ENCODE assay signal across 24 cellular contexts in the genomic region with DNA sequence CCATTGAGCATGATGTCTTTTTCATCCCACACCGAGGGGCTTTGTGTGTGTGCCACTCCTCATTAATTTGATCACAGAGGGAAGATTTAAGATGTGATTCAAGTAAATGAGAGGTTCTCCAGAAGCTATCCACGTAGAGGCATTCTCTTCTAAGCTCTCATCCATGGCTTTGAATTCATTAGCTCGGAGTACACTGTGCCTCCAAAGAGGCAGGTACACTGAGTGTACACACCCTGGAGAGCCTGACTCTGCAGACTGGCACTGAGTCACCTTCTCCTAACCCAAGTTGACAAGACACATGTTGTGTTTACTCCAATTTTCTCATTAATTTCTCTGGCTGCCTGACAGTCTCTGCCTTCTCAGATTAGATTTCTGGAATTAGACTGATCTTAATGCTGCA. TPM values are rescaled to one million over a fixed set of nuclear protein-coding genes. Genes with fewer than 3 reads are reported as not detected.
A peak's percentile ranks its signal among the peaks of the same experiment; 100 is the strongest.
DNase-seq lines count a peak whose midpoint lies in the region; ATAC-seq and TF ChIP-seq lines count a peak whose summit lies in the region.
"Had no signal": no experiment of that assay in that cellular context is flagged by ENCODE, and none has a peak within 500 bp of the region (broad histone marks: within the 10 kb centered on the region; RNA-seq: fewer than 3 reads in every experiment).

No MANE protein-coding gene starts in this region.

- H3K36me3 Mint-ChIP-seq in brain = no peaks in the 10 kb centered on the region
- H3K36me3 Mint-ChIP-seq: CD14-positive monocyte had no signal

- TF ChIP-seq EP300 in neural cell (conservative IDR thresholded peaks at IDR 0.05; ENCODE audit: poor library complexity, severe bottlenecking) = no peak

- H3K9me3 ChIP-seq in neural cell (ENCODE audit: low read length) (no peaks in the 10 kb centered on the region), ascending aorta (no peaks in the 10 kb centered on the region)

- peaks cover 0 to 5% (median 0%) of the 10 kb centered on the region in 5 experiments for H3K9me3 Mint-ChIP-seq in brain
- H3K9me3 Mint-ChIP-seq: CD8-positive, alpha-beta memory T cell had no signal

- H3K27ac ChIP-seq in neural cell (ENCODE audit: low read length) (no peak overlapping the region), ascending aorta (no peak overlapping the region)
- H3K27ac ChIP-seq: RWPE1 had no signal

- H3K9ac ChIP-seq in neural cell (ENCODE audit: low read length) = no peak overlapping the region

- intact Hi-C loops in ascending aorta (cut with DNase I) = no loop called here

- peak overlapping the region in 3 of 5 experiments; percentile 7 to 89 (median 87) for H3K27ac Mint-ChIP-seq in brain
- H3K27ac Mint-ChIP-seq: CD14-positive monocyte had no signal

- H3K4me3 Mint-ChIP-seq in brain = no peak overlapping the region
- H3K4me3 Mint-ChIP-seq: CD14-positive monocyte; CD8-positive, alpha-beta memory T cell had no signal

- H3K4me1 Mint-ChIP-seq in brain = peaks cover 87% of the 10 kb centered on the region
- H3K4me1 Mint-ChIP-seq: CD14-positive monocyte; CD8-positive, alpha-beta memory T cell had no signal

- H3K4me3 ChIP-seq in LNCaP clone FGC (ENCODE audit: low read depth, low read length) (no peak overlapping the region), neural cell (ENCODE audit: low read length) (no peak overlapping the region), ascending aorta (no peak overlapping the region)

- H3K4me2 ChIP-seq in neural cell (ENCODE audit: low read length) = peak overlapping the region; percentile 17

- no peaks in the 10 kb centered on the region for H4K20me1 ChIP-seq in neural cell (ENCODE audit: insufficient read depth)

- H3F3A ChIP-seq in neural cell (ENCODE audit: insufficient read depth, low read length, poor library complexity, severe bottlenecking) = peaks cover 5% of the 10 kb centered on the region

- H3K9me2 ChIP-seq in neural cell (ENCODE audit: insufficient read depth, low read length) = no peaks in the 10 kb centered on the region

- H3K79me2 ChIP-seq in neural cell (replicated peaks; ENCODE audit: insufficient read depth, low read length) = no peaks in the 10 kb centered on the region

- H3K27me3 ChIP-seq in neural cell (ENCODE audit: insufficient read depth, low read depth, low read length) (no peaks in the 10 kb centered on the region), ascending aorta (no peaks in the 10 kb centered on the region)

- DNase-seq in LNCaP clone FGC (ENCODE audit: low read depth) (peak; percentile 21), C1 segment of cervical spinal cord (lab: John Stamatoyannopoulos, UW) (no peak), ascending aorta (ENCODE audit: low spot score in 2 of 2) (no peak)
- DNase-seq: Calu3; CD8-positive, alpha-beta memory T cell; DMS153; DND-41; HCEC 1CT; IMR-90; KG1; NCI-H1105; NCI-H1436 treated with DMSO at 0.1 percent for 48 hours; NCI-H187 treated with DMSO at 0.1 percent for 48 hours; NCI-H446; NCI-H524 treated with DMSO at 0.1 percent for 48 hours; NCI-H82; SHP77 had no signal

- TF ChIP-seq CTCF in LNCaP clone FGC (IDR thresholded peaks at IDR 0.05; ENCODE audit: control insufficient read depth, extremely low read depth, insufficient read depth) (no peak), brain (conservative IDR thresholded peaks at IDR 0.05) (no peak), neural cell (IDR thresholded peaks at IDR 0.05; ENCODE audit: poor library complexity, severe bottlenecking) (no peak), ascending aorta (IDR thresholded peaks at IDR 0.05) (no peak)

- H3K27me3 Mint-ChIP-seq in brain = peaks cover 4% of the 10 kb centered on the region

- H3K36me3 ChIP-seq in neural cell (ENCODE audit: insufficient read depth, low read length) (no peaks in the 10 kb centered on the region), ascending aorta (no peaks in the 10 kb centered on the region)

- H3K4me1 ChIP-seq in ascending aorta = no peaks in the 10 kb centered on the region

- ATAC-seq in HG03521 (IDR thresholded peaks at IDR 0.05; ENCODE audit: unreplicated experiment) (no peak), GM19467 (IDR thresholded peaks at IDR 0.05; ENCODE audit: unreplicated experiment) (no peak)
- ATAC-seq: Panc1 had no signal

- no peak for TF ChIP-seq RAD21 in neural cell (conservative IDR thresholded peaks at IDR 0.05)

- no peak overlapping the region for H2AFZ ChIP-seq in neural cell (ENCODE audit: low read depth, low read length)

TF ChIP-seq in neural cell, 6 proteins besides CTCF, POLR2A, EP300 and RAD21:
- peak; percentile 16 for TF ChIP-seq REST (IDR thresholded peaks at IDR 0.05; ENCODE audit: borderline replicate concordance)
- no peak for TF ChIP-seq TAF1 (IDR thresholded peaks at IDR 0.05; ENCODE audit: low read depth)

RNA-seq across cellular contexts. Expression of gene MFAP3, which starts 45.5 kb away (rescaled TPM):
- polyA plus RNA-seq in brain (ENCODE audit: insufficient read depth, low read depth, low replicate concordance) (14.9 TPM), neural cell (103 and 104 TPM in 2 replicates)
- polyA minus RNA-seq in neural cell = 304 and 323 TPM in 2 replicates
- 58.4 TPM for total RNA-seq in ascending aorta

RNA-seq across cellular contexts. Expression of gene FAM114A2, which starts 45.5 kb away (rescaled TPM):
- polyA plus RNA-seq in brain (ENCODE audit: insufficient read depth, low read depth, low replicate concordance) = 8.0 TPM
- polyA plus RNA-seq in neural cell = 20.2 and 24.8 TPM in 2 replicates
- polyA minus RNA-seq in neural cell = 22.8 and 29.2 TPM in 2 replicates
- 7.2 TPM for total RNA-seq in ascending aorta
